18 cellular contexts compared by ENCODE assay signal in genomic region chr10:56269181-56269580, GRCh38.
DNase-seq lines count a peak whose midpoint lies in the region; ATAC-seq and TF ChIP-seq lines count a peak whose summit lies in the region.
"Had no signal": no experiment of that assay in that cellular context is flagged by ENCODE, and none has a peak within 500 bp of the region (broad histone marks: within the 10 kb centered on the region; RNA-seq: fewer than 3 reads in every experiment).

No MANE protein-coding gene starts in this region.

- CTCF ChIA-PET in HEK293 (lab: Yijun Ruan, JAX): no interaction called here

- H3K9me3 ChIP-seq in HEK293 (ENCODE audit: control insufficient read depth, insufficient read depth, low read depth, low read length): no peaks in the 10 kb centered on the region
- H3K9me3 ChIP-seq: A549, BLaER1, Peyer's patch had no signal

- H3K4me1 ChIP-seq in HEK293 (ENCODE audit: control insufficient read depth, insufficient read depth, low read length): no peaks in the 10 kb centered on the region
- H3K4me1 ChIP-seq: A549, BLaER1, Peyer's patch had no signal

- DNase-seq in NCI-H748 (lab: John Stamatoyannopoulos, UW; ENCODE audit: unreplicated experiment) (peak; percentile 20), NCI-H748 treated with DMSO at 0.1 percent for 48 hours (lab: John Stamatoyannopoulos, UW) (no peak), OCI-M1 (lab: John Stamatoyannopoulos, UW) (peak; percentile 25), left kidney (ENCODE audit: low read depth, low spot score) (peak; percentile 1), NCI-H226 (no peak), GF-D8 (lab: John Stamatoyannopoulos, UW) (no peak)
- DNase-seq: Calu3; CD4-positive, alpha-beta memory T cell; HCEC 1CT; NCI-H1436; NCI-H510A; Peyer's patch; Right ventricle myocardium superior had no signal

- POLR2A ChIA-PET in HEK293 (lab: Yijun Ruan, JAX): no interaction called here

- H3K4me3 ChIP-seq in HEK293 (ENCODE audit: low read depth, low read length): no peak overlapping the region
- H3K4me3 ChIP-seq: A549, BLaER1, K562, Peyer's patch had no signal

- TF ChIP-seq CTCF in HEK293 (tag by site-specific recombination; IDR thresholded peaks at IDR 0.05): no peak

- no peaks in the 10 kb centered on the region for H3K36me3 ChIP-seq in HEK293 (ENCODE audit: control insufficient read depth in 2 of 2, insufficient read depth in 1 of 2, low read length in 2 of 2)
- H3K36me3 ChIP-seq: BLaER1, Peyer's patch had no signal

- no peak for ATAC-seq in GM21786 (IDR thresholded peaks at IDR 0.05; ENCODE audit: unreplicated experiment)
- ATAC-seq: A549, K562 had no signal

- H3K27ac ChIP-seq in HEK293 (ENCODE audit: extremely low read depth, low read depth, low read length): no peak overlapping the region
- H3K27ac ChIP-seq: A549, BLaER1, Peyer's patch had no signal

TF ChIP-seq in HEK293, 187 proteins besides CTCF, POLR2A, EP300 and RAD21:
- peak; percentile 5; the same call in 1 of the 2 replicates for TF ChIP-seq OSR2 (tag by site-specific recombination; IDR thresholded peaks at IDR 0.05)
- no peak for TF ChIP-seq BCL11A (tag by site-specific recombination; IDR thresholded peaks at IDR 0.05; ENCODE audit: low read depth)
- TF ChIP-seq ZNF843 (tag by site-specific recombination; IDR thresholded peaks at IDR 0.05): 0 out of 2 replicates have a peak, but pooled peaks have one; percentile 37
- no peak for TF ChIP-seq ZNF202 (tag by site-specific recombination; IDR thresholded peaks at IDR 0.05; ENCODE audit: borderline replicate concordance)
- TF ChIP-seq FEZF1 (tag by site-specific recombination; IDR thresholded peaks at IDR 0.05): peak; percentile 50; the same call in 1 of the 2 replicates
- 0 out of 2 replicates have a peak, but pooled peaks have one; percentile 14 for TF ChIP-seq ZBTB44 (tag by site-specific recombination; IDR thresholded peaks at IDR 0.05)
- no peak for TF ChIP-seq KLF16 (tag by site-specific recombination; IDR thresholded peaks at IDR 0.05)
- peak; percentile 43; the same call in 1 of the 2 replicates for TF ChIP-seq ZEB2 (tag by site-specific recombination; IDR thresholded peaks at IDR 0.05)
- peak; percentile 93 for TF ChIP-seq PRDM6 (tag by site-specific recombination; IDR thresholded peaks at IDR 0.05)
- TF ChIP-seq ZNF48 (tag by site-specific recombination; IDR thresholded peaks at IDR 0.05): no peak
- TF ChIP-seq AEBP2 (tag by site-specific recombination; IDR thresholded peaks at IDR 0.05; ENCODE audit: borderline replicate concordance): no peak
- no peak for TF ChIP-seq ZNF26 (tag by site-specific recombination; IDR thresholded peaks at IDR 0.05)
- TF ChIP-seq WT1 (tag by site-specific recombination; IDR thresholded peaks at IDR 0.05): peak; percentile 36; the same call in 1 of the 2 replicates
- TF ChIP-seq TCF7L2 (IDR thresholded peaks at IDR 0.05; ENCODE audit: borderline replicate concordance, low read depth, low read length): no peak

Comparison
In these comparisons a context has a peak if more than half of its experiments do, and no peak if none do; other contexts are left out.
1. DNase-seq: peak in NCI-H748 (single experiment), OCI-M1 (single experiment) and left kidney (single experiment); none in NCI-H748 treated with DMSO at 0.1 percent for 48 hours (single experiment), NCI-H226 (single experiment) and GF-D8 (single experiment).